In the genomic region with DNA sequence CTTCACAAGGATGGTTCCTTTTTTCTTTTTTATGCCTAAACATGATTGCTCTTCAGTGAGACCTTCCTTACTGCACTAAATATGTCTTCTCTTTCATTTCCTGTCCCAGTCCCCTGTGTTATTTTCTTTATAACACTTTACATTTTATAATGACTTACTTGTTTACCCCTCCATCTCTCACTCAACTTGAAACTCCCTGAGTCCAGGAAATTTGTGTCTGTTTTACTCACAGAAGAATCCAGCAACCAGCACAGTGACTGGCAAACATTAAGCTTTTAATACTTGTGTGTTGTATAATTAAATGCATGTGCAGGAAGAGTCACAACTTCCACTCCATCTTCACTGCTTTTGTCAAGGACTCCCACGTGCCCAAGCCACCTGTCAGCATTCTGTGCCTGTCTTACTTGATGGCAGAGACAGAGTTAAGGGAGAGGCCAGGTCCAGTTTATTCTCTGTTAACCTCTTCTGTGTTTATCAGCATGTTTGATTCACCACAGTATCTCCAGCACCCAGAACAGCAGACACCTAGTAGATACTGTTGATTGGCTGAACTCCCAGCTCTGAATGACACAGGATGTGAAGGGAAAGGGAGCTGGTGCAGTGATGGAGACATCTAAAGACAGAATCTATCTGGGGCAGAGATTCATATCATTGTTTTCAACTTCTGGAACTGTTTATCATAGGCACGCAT, we compare ENCODE assay signal across 28 cellular contexts. TPM values are rescaled to one million over a fixed set of nuclear protein-coding genes. Genes with fewer than 3 reads are reported as not detected.
DNase-seq lines count a peak whose midpoint lies in the region; ATAC-seq, FAIRE-seq and TF ChIP-seq lines count a peak whose summit lies in the region.
"Had no signal": no experiment of that assay in that cellular context is flagged by ENCODE, and none has a peak within 500 bp of the region (broad histone marks: within the 10 kb centered on the region; RNA-seq: fewer than 3 reads in every experiment).

No MANE protein-coding gene starts in this region.

- POLR2A ChIA-PET in OCI-LY7 (lab: Charles Lee) (interaction anchor here (0.8 kb wide), 2 partner anchors 75 to 464 kb away, joined by 3 read pairs; no protein-coding TSS in a partner anchor), K562 (lab: Yijun Ruan, JAX) (interaction anchor here (0.7 to 0.9 kb wide), 2 partner anchors 21 to 43 kb away, joined by 3 read pairs; partner anchors contain the start of gene SSR3)

- H3K4me3 ChIP-seq in OCI-LY7 (ENCODE audit: low read depth, low read length, poor library complexity, severe bottlenecking) (no peak overlapping the region), K562 (no peak overlapping the region), heart right ventricle (no peak overlapping the region), gastroesophageal sphincter (no peak overlapping the region)
- H3K4me3 ChIP-seq: ascending aorta, GM23248, lower lobe of right lung, right atrium auricular region, smooth muscle cell, tibial artery had no signal

- in situ Hi-C loops in K562 (cut with MboI): loop anchor here (25.0 kb wide), 1 partner anchor 350 kb away; no protein-coding TSS in a partner anchor

- no peaks in the 10 kb centered on the region for H3K36me3 Mint-ChIP-seq in activated naive CD4-positive, alpha-beta T cell treated with anti-CD3 and anti-CD28 coated beads for 36 hours (ENCODE audit: low read depth)

- H3K9me3 ChIP-seq in OCI-LY7 (ENCODE audit: low read length) (no peaks in the 10 kb centered on the region), K562 (replicated peaks; ENCODE audit: control insufficient read depth, insufficient read depth, low read depth, low read length) (no peaks in the 10 kb centered on the region), heart right ventricle (no peaks in the 10 kb centered on the region), gastroesophageal sphincter (no peaks in the 10 kb centered on the region)
- H3K9me3 ChIP-seq: ascending aorta, lower lobe of right lung, right atrium auricular region, tibial artery had no signal

- H3K4me1 ChIP-seq in OCI-LY7 (ENCODE audit: insufficient read depth, low read length, poor library complexity, severe bottlenecking) (peaks cover 7% of the 10 kb centered on the region), K562 (replicated peaks in 1 of 2; ENCODE audit: control insufficient read depth in 2 of 2, insufficient read depth in 2 of 2, low read length in 2 of 2) (peaks cover 0 to 2% of the 10 kb centered on the region in 2 experiments; a peak in 1 of 5 replicates), heart right ventricle (peaks cover 0 to 11% (median 3%) of the 10 kb centered on the region in 9 donors), gastroesophageal sphincter (peaks cover 3 to 18% (median 5%) of the 10 kb centered on the region in 3 donors)
- H3K4me1 ChIP-seq: lower lobe of right lung, right atrium auricular region had no signal

- TF ChIP-seq CTCF in OCI-LY7 (conservative IDR thresholded peaks at IDR 0.05; ENCODE audit: low read length) (no peak), K562 (IDR thresholded peaks at IDR 0.05 in 2 of 3, conservative IDR thresholded peaks at IDR 0.05 in 1 of 3; ENCODE audit: insufficient read depth in 2 of 3, low read depth in 1 of 3, low read length in 3 of 3) (no peak), heart right ventricle (IDR thresholded peaks at IDR 0.05) (no peak), gastroesophageal sphincter (IDR thresholded peaks at IDR 0.05) (no peak)

- no peaks in the 10 kb centered on the region for H3K9me1 ChIP-seq in K562 (ENCODE audit: control insufficient read depth, insufficient read depth, low read length)

- ATAC-seq in K562: peak; percentile 57
- ATAC-seq in heart right ventricle: no peak
- ATAC-seq in HG02885 (IDR thresholded peaks at IDR 0.05; ENCODE audit: poor library complexity, unreplicated experiment): no peak
- no peak for ATAC-seq in gastroesophageal sphincter
- ATAC-seq: lower lobe of right lung had no signal

- H3K27ac ChIP-seq in OCI-LY7 (ENCODE audit: low read depth, low read length, poor library complexity, severe bottlenecking): no peak overlapping the region
- no peak overlapping the region for H3K27ac ChIP-seq in K562 (ENCODE audit: extremely low read depth, low read depth, low read length)
- H3K27ac ChIP-seq in heart right ventricle: no peak overlapping the region
- no peak overlapping the region for H3K27ac ChIP-seq in gastroesophageal sphincter
- H3K27ac ChIP-seq: ascending aorta, GM23248, HL-60, lower lobe of right lung, right atrium auricular region, tibial artery had no signal

- TF ChIP-seq POLR2A in GM12891 (IDR thresholded peaks at IDR 0.05; ENCODE audit: low read depth, low read length) (no peak), K562 (conservative IDR thresholded peaks at IDR 0.05) (no peak), gastroesophageal sphincter (IDR thresholded peaks at IDR 0.05) (no peak)

- no peak for TF ChIP-seq RAD21 in K562 (CRISPR knock-in tag; conservative IDR thresholded peaks at IDR 0.05 in 1 of 2, IDR thresholded peaks at IDR 0.05 in 1 of 2)

- H3K27ac Mint-ChIP-seq in activated naive CD4-positive, alpha-beta T cell treated with anti-CD3 and anti-CD28 coated beads for 36 hours: peak overlapping the region; percentile 38

- H3K9me2 ChIP-seq in OCI-LY7 (ENCODE audit: insufficient read depth, low read length): no peaks in the 10 kb centered on the region

- TF ChIP-seq EP300 in K562 (IDR thresholded peaks at IDR 0.05; ENCODE audit: low read length) (no peak), gastroesophageal sphincter (IDR thresholded peaks at IDR 0.05) (no peak)

- H2AFZ ChIP-seq in OCI-LY7 (ENCODE audit: low read length): peak overlapping the region; percentile 75
- no peak overlapping the region for H2AFZ ChIP-seq in K562 (ENCODE audit: low read depth, low read length)
- H2AFZ ChIP-seq: GM23248 had no signal

- H3K79me2 ChIP-seq in OCI-LY7 (ENCODE audit: insufficient read depth, low read depth, low read length) (no peaks in the 10 kb centered on the region), K562 (ENCODE audit: control insufficient read depth, insufficient read depth, low read length) (no peaks in the 10 kb centered on the region)

- WGBS in K562 (ENCODE audit: insufficient coverage, low coverage, missing lambda C conversion rate): 6% methylated on average over 2 of the region's 2 CpGs
- 66 to 67% methylated on average over 2 of the region's 2 CpGs for WGBS in heart right ventricle, 2 donors
- 58 to 86% methylated on average over 2 of the region's 2 CpGs for WGBS in gastroesophageal sphincter (ENCODE audit: low coverage in 1 of 2), 2 donors

- peaks cover 1% of the 10 kb centered on the region for H3K27me3 Mint-ChIP-seq in activated naive CD4-positive, alpha-beta T cell treated with anti-CD3 and anti-CD28 coated beads for 36 hours (ENCODE audit: low read depth)

- H4K20me1 ChIP-seq in OCI-LY7 (ENCODE audit: insufficient read depth, low read length) (no peaks in the 10 kb centered on the region), K562 (replicated peaks; ENCODE audit: control insufficient read depth, insufficient read depth, low read length) (no peaks in the 10 kb centered on the region)

- BruUV-seq in OCI-LY7 (replicated peaks; lab: Mats Ljungman, UMichigan) (no TSS peak), K562 (replicated peaks; lab: Mats Ljungman, UMichigan) (no TSS peak)

- H3K4me3 Mint-ChIP-seq in activated naive CD4-positive, alpha-beta T cell treated with anti-CD3 and anti-CD28 coated beads for 36 hours: no peak overlapping the region
- H3K4me3 Mint-ChIP-seq: neural crest cell had no signal

- peaks cover 12% of the 10 kb centered on the region for H3K4me1 Mint-ChIP-seq in activated naive CD4-positive, alpha-beta T cell treated with anti-CD3 and anti-CD28 coated beads for 36 hours (ENCODE audit: low read depth)

- no peak overlapping the region for H3K9ac ChIP-seq in K562 (ENCODE audit: insufficient read depth in 1 of 2, low read depth in 2 of 2, low read length in 2 of 2)
- H3K9ac ChIP-seq: GM23248 had no signal

- H3K27me3 ChIP-seq in K562 (ENCODE audit: control insufficient read depth in 2 of 2, insufficient read depth in 2 of 2, low read length in 2 of 2) (no peaks in the 10 kb centered on the region; a peak in 3 of 5 replicates), heart right ventricle (no peaks in the 10 kb centered on the region), gastroesophageal sphincter (no peaks in the 10 kb centered on the region)
- H3K27me3 ChIP-seq: ascending aorta, right atrium auricular region, tibial artery had no signal

- DNase-seq in activated naive CD4-positive, alpha-beta T cell treated with anti-CD3 and anti-CD28 coated beads for 36 hours: peak; percentile 31
- no peak for DNase-seq in activated naive CD4-positive, alpha-beta T cell treated with Interleukin-2 at 50 U/mL for 16 hours
- DNase-seq in GM12891 (ENCODE audit: insufficient read length, low spot score) (no peak), OCI-LY7 (ENCODE audit: low spot score) (no peak), K562 (ENCODE audit: extremely low read depth in 1 of 4, low spot score in 3 of 4) (peak in 2 of 4 experiments; percentile 23 to 24), heart right ventricle (no peak)
- DNase-seq: activated gamma-delta T cell treated with Interleukin-2 at 50 U/mL for 16 hours; activated T-cell treated with anti-CD3 and anti-CD28 coated beads for 4 hours; foreskin fibroblast; GM23248; Kasumi-1; kidney glomerular epithelial cell; lower lobe of right lung; MV-4-11; NCI-H146; NCI-H2107; NCI-H748 treated with DMSO at 0.1 percent for 48 hours; stimulated activated CD4-positive, alpha-beta T cell treated with anti-CD3 and anti-CD28 coated beads, Interleukin-1b, Interleukin-23, amount 100 ng/mL, for 48 hours; stimulated activated CD8-positive, alpha-beta memory T cell treated with anti-CD3 and anti-CD28 coated beads, Interleukin-4, amount 100 ng/mL, for 48 hours; tibial artery had no signal

- H3K4me2 ChIP-seq in OCI-LY7 (ENCODE audit: low read length) (no peak overlapping the region), K562 (ENCODE audit: insufficient read depth, low read length) (no peak overlapping the region)
- H3K4me2 ChIP-seq: smooth muscle cell had no signal

- intact Hi-C loops in activated naive CD4-positive, alpha-beta T cell treated with anti-CD3 and anti-CD28 coated beads for 36 hours (cut with micrococcal nuclease): loop anchor here (1.0 to 2.0 kb wide), 3 partner anchors 29 to 569 kb away; no protein-coding TSS in a partner anchor
- intact Hi-C loops in OCI-LY7 (cut with micrococcal nuclease; ENCODE audit: unreplicated experiment) (no loop called here), K562 (cut with micrococcal nuclease) (no loop called here), heart right ventricle (cut with DNase I) (loop anchor here in 2 of 10 donors (2.0 to 10.0 kb wide), 3 partner anchors 360 to 467 kb away; no protein-coding TSS in a partner anchor)

- H3K36me3 ChIP-seq in OCI-LY7 (ENCODE audit: insufficient read depth, low read length) (no peaks in the 10 kb centered on the region), K562 (ENCODE audit: control insufficient read depth, insufficient read depth, low read length) (no peaks in the 10 kb centered on the region), heart right ventricle (no peaks in the 10 kb centered on the region), gastroesophageal sphincter (no peaks in the 10 kb centered on the region)
- H3K36me3 ChIP-seq: ascending aorta, lower lobe of right lung, right atrium auricular region had no signal

- FAIRE-seq in GM12891 (lab: Jason Lieb, UNC): peak; percentile 48
- FAIRE-seq in K562 (lab: Jason Lieb, UNC): no peak
- FAIRE-seq: D721Med had no signal

- no peaks in the 10 kb centered on the region for H3K9me3 Mint-ChIP-seq in activated naive CD4-positive, alpha-beta T cell treated with anti-CD3 and anti-CD28 coated beads for 36 hours
- H3K9me3 Mint-ChIP-seq: neural crest cell had no signal

- CTCF ChIA-PET in activated naive CD4-positive, alpha-beta T cell treated with anti-CD3 and anti-CD28 coated beads for 36 hours (lab: Charles Lee): interaction anchor here (0.6 to 6.6 kb wide), 5 partner anchors 9 to 569 kb away, joined by 3 to 86 read pairs (median 3); no protein-coding TSS in a partner anchor
- CTCF ChIA-PET in OCI-LY7 (lab: Charles Lee; ENCODE audit: unreplicated experiment): no interaction called here
- CTCF ChIA-PET in K562 (lab: Yijun Ruan, JAX; ENCODE audit: low intra/inter-chr PET ratio): no interaction called here

RNA-seq across cellular contexts. Expression of gene SSR3, which starts 42.8 kb away (rescaled TPM):
- 100 to 1,000 TPM; 128 to 138 TPM for total RNA-seq in activated naive CD4-positive, alpha-beta T cell treated with anti-CD3 and anti-CD28 coated beads for 36 hours
- polyA plus RNA-seq in GM12891 (2012; ENCODE audit: low read depth, missing spikeins): 139 TPM
- 61.2 and 63.3 TPM in 2 replicates for total RNA-seq in OCI-LY7 (2014; rRNA removed; shearing (Covaris generic))
- total RNA-seq in OCI-LY7 (2022): 145 and 158 TPM in 2 replicates
- total RNA-seq in K562 (2011; cell fraction: chromatin; rRNA removed; ENCODE audit: low replicate concordance): 161 and 194 TPM in 2 replicates
- 173 and 183 TPM in 2 replicates for total RNA-seq in K562 (2011; cell fraction: nucleolus; rRNA removed)
- total RNA-seq in K562 (2011; cell fraction: nucleoplasm; rRNA removed): 226 and 257 TPM in 2 replicates
- total RNA-seq in K562 (2014; rRNA removed): 104 and 139 TPM in 2 replicates
- total RNA-seq in K562 (2014; rRNA removed; fragmentation: Illumina TruSeq; extraction: Trizol): 330 and 368 TPM in 2 replicates
- 206 and 248 TPM in 2 replicates for total RNA-seq in K562 (2015; rRNA removed; fragmentation: Illumina TruSeq; extraction: Trizol)
- total RNA-seq in K562 (2021): 243 and 257 TPM in 2 replicates
- polyA plus RNA-seq in K562 (2011; rRNA removed): 354 and 388 TPM in 2 replicates
- 155 and 228 TPM in 2 replicates for polyA plus RNA-seq in K562 (2011; cell fraction: cytosol; rRNA removed)
- polyA plus RNA-seq in K562 (2011; cell fraction: nucleus; rRNA removed): 70.9 and 103 TPM in 2 replicates
- 284 and 396 TPM in 2 replicates for polyA plus RNA-seq in K562 (2012)
- 246 and 307 TPM in 2 replicates for polyA plus RNA-seq in K562 (2014; fragmentation: Illumina TruSeq; extraction: Trizol)
- 100 to 1,000 TPM; 423 to 464 TPM for polyA plus RNA-seq in K562 (2014; fragmentation: Nextera tagmentation; extraction: Ambion mirVana)
- polyA plus RNA-seq in K562 (2014; rRNA removed): 154 and 214 TPM in 2 replicates
- 571 and 620 TPM in 2 replicates for polyA minus RNA-seq in K562 (2011; rRNA and poly(A)+ RNA removed)
- 141 and 146 TPM in 2 replicates for polyA minus RNA-seq in K562 (2011; cell fraction: cytosol; rRNA and poly(A)+ RNA removed)
- polyA minus RNA-seq in K562 (2011; cell fraction: nucleus; rRNA and poly(A)+ RNA removed): 74.0 and 143 TPM in 2 replicates
- 100 to 1,000 TPM; 172 to 256 (median 216) TPM for total RNA-seq in heart right ventricle
- polyA plus RNA-seq in heart right ventricle: 100 to 1,000 TPM in 1 of 2 donors, 10 to 100 TPM in 1; 75.8 to 602 TPM
- 100 to 1,000 TPM in 3 of 4 donors, 10 to 100 TPM in 1; 99.6 to 308 (median 165) TPM for total RNA-seq in gastroesophageal sphincter
